In the genomic region with DNA sequence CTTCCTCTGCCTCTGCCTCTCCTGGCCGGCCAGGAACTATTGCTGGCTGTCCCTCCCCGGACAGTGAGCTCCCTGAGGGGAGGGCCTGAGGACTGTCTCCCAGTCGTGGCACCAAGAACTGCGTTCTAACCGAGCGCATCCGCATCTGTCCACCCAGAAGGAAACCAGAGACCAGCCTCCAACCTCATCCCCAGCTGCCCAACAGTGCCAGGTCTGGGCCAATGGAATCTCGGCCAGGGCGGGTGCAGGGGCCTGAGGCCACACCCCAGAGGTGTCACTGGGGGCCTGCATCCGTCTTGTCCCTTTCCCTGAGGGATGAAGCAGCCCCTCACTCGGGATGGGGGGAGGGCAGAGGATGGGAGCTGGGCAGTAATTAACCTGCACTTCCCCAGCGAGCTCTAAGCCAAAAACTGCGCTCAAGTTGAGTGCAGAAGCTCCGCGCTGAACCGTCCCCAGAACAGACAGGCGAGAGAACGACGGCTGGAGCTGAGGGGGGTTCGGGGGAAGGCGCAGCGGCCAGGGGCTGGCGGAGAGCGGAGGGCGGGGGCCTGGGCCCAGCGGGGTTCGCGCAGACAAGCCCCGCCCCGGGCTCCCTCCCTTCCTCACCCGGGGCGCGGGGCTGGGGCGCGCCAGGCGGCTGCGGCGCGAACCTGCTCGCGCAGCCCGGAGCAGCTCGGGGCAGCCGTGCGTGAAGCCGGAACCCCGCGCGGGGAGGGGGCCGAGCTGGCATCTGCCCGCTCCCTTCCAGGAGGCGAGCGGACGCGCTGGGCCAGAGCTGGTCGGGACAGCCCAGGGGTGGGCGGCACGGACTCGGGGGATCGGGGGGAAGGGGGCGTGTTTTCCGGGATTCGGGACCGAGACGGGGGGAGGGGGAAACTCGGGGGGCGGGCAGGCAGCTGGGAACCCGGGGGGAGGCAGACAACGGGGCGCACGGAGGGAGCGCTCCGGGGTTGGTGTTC, we compare ENCODE assay signal across 8 cellular contexts.
DNase-seq lines count a peak whose midpoint lies in the region; ATAC-seq and TF ChIP-seq lines count a peak whose summit lies in the region.

No MANE protein-coding gene starts in this region.

- H3K9ac ChIP-seq in mucosa of rectum (ENCODE audit: low read depth in 1 of 2, low read length in 2 of 2) = peak overlapping the region; percentile 81 to 96

- peak overlapping the region; percentile 78 to 82 for H3K4me3 ChIP-seq in mucosa of rectum (ENCODE audit: low read length in 2 of 2)

- peak; percentile 69 for DNase-seq in NOMO-1 treated with DMSO at 0.1 percent for 48 hours (lab: John Stamatoyannopoulos, UW; ENCODE audit: unreplicated experiment)
- DNase-seq in activated T-cell treated with anti-CD3 and anti-CD28 coated beads, Interleukin-2, amount 50 U/mL, for 24 hours = peak; percentile 72
- peak; percentile 44 to 56 for DNase-seq in erythroblast (lab: John Stamatoyannopoulos, UW)
- peak; percentile 12 to 46 for DNase-seq in stimulated activated CD8-positive, alpha-beta memory T cell treated with anti-CD3 and anti-CD28 coated beads, Interleukin-7, amount 100 ng/mL, for 1 hour (ENCODE audit: low read depth in 2 of 2)

- H3K36me3 Mint-ChIP-seq in activated T-cell treated with anti-CD3 and anti-CD28 coated beads, Interleukin-2, amount 50 U/mL, for 24 hours (ENCODE audit: low read depth) = no peaks in the 10 kb centered on the region

- no peak for TF ChIP-seq CTCF in C4-2B (conservative IDR thresholded peaks at IDR 0.05)

- H3K27me3 ChIP-seq in mucosa of rectum (ENCODE audit: control insufficient read depth in 2 of 2, insufficient read depth in 2 of 2, low read length in 2 of 2) = no peaks in the 10 kb centered on the region

- H3K9me3 Mint-ChIP-seq in activated T-cell treated with anti-CD3 and anti-CD28 coated beads, Interleukin-2, amount 50 U/mL, for 24 hours = no peaks in the 10 kb centered on the region

- peaks cover 31 to 39% of the 10 kb centered on the region in 2 donors for H3K4me1 ChIP-seq in mucosa of rectum (ENCODE audit: control insufficient read depth in 2 of 2, insufficient read depth in 2 of 2, low read length in 2 of 2)

- peaks cover 0 to 5% of the 10 kb centered on the region in 2 donors for H3K36me3 ChIP-seq in mucosa of rectum (ENCODE audit: control insufficient read depth in 2 of 2, insufficient read depth in 2 of 2, low read length in 2 of 2)

- peak overlapping the region; percentile 81 for H3K4me3 Mint-ChIP-seq in activated T-cell treated with anti-CD3 and anti-CD28 coated beads, Interleukin-2, amount 50 U/mL, for 24 hours

- peak overlapping the region; percentile 50 for H3K27ac Mint-ChIP-seq in activated T-cell treated with anti-CD3 and anti-CD28 coated beads, Interleukin-2, amount 50 U/mL, for 24 hours

- no peak for TF ChIP-seq POLR2A in erythroblast (IDR thresholded peaks at IDR 0.05; ENCODE audit: low read length)

- no peaks in the 10 kb centered on the region for H3K9me3 ChIP-seq in mucosa of rectum (ENCODE audit: control insufficient read depth in 2 of 2, low read length in 2 of 2)

- peak; percentile 45 for ATAC-seq in GM19328 (IDR thresholded peaks at IDR 0.05; ENCODE audit: unreplicated experiment)
- peak; percentile 37 for ATAC-seq in HG03520 (IDR thresholded peaks at IDR 0.05; ENCODE audit: unreplicated experiment)

- H3K27ac ChIP-seq in C4-2B = peak overlapping the region; percentile 78
- peak overlapping the region; percentile 93 to 94 for H3K27ac ChIP-seq in mucosa of rectum (ENCODE audit: low read depth in 2 of 2, low read length in 2 of 2)

- H3K4me1 Mint-ChIP-seq in activated T-cell treated with anti-CD3 and anti-CD28 coated beads, Interleukin-2, amount 50 U/mL, for 24 hours (ENCODE audit: low read depth) = peaks cover 42% of the 10 kb centered on the region

- no peaks in the 10 kb centered on the region for H3K27me3 Mint-ChIP-seq in activated T-cell treated with anti-CD3 and anti-CD28 coated beads, Interleukin-2, amount 50 U/mL, for 24 hours

Comparison
In these comparisons a context has a peak if more than half of its experiments do, and no peak if none do; other contexts are left out.
1. Peak in every context shown above with its lines: DNase-seq, ATAC-seq, H3K4me3 ChIP-seq and H3K27ac ChIP-seq.